ENCODE assay signal across 8 cellular contexts in the genomic region with DNA sequence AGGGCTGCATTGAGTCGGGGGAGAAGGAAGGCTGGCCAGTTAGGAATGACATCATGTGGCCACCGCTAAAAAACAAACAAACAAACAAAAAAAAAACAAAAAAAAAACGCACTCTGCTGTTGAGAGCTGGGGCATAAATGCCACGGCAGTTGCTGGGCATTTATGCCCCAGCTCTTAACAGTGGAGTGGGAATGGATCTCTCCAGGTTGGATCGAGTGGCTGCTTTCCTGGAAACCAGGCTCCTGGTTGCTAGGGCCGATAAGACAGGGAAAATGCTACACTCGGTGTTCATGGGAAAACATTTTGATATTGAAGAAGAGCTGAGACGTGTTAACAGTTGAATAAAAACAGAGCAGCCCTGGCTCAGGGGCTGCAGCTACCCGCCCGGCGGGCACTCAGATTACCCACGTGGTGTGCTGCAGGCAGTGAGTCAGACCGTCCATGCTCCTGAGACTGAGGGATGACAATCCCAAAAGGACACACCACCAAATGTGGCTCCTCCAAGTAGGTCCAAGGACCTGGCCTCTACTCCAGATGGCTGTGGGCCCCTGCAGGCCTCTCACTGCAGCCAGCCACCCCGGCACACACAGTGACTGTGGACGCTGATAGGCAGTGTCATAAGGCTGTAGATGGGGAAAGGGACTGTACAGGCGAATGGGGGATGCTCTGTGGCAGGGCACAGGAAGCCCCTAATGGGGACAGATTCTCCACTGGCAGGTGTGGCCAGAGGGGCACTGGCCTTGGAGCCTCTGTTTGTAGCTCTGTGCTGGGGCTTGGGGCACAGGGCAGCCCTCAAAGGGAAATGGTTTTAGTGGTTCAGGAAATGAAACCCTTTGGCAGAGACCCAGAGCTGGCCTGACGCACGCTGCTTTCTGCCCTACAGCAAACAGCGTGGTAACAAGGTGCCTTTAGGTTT.
DNase-seq lines count a peak whose midpoint lies in the region; ATAC-seq and TF ChIP-seq lines count a peak whose summit lies in the region.

No MANE protein-coding gene starts in this region.

- peak overlapping the region; percentile 67 for H3K4me2 ChIP-seq in KMS-11

- DNase-seq in GM10248 (ENCODE audit: extremely low spot score), result peak; percentile 56
- peak; percentile 84 for DNase-seq in UCSD-AML1 (lab: John Stamatoyannopoulos, UW; ENCODE audit: unreplicated experiment)
- no peak for DNase-seq in left lobe of liver (ENCODE audit: low spot score)
- no peak for DNase-seq in HCEC 1CT
- DNase-seq in HuH-7.5 (ENCODE audit: low spot score), result no peak

- H3K4me1 ChIP-seq in KMS-11 (ENCODE audit: low read depth, poor library complexity, severe bottlenecking), result peaks cover 42% of the 10 kb centered on the region

- H4K20me1 ChIP-seq in KMS-11 (ENCODE audit: insufficient read depth), result no peaks in the 10 kb centered on the region

- peak overlapping the region; percentile 77 for H2AFZ ChIP-seq in KMS-11 (ENCODE audit: low read depth)

- H3K4me3 ChIP-seq in KMS-11 (IDR thresholded peaks at IDR 0.05; ENCODE audit: insufficient read depth, low read depth, low read length), result no peak overlapping the region

- TF ChIP-seq CTCF in GM10248 (IDR thresholded peaks at IDR 0.05; ENCODE audit: control extremely low read depth, extremely low read depth, low read depth, missing control alignments) (no peak), KMS-11 (conservative IDR thresholded peaks at IDR 0.05; ENCODE audit: low read depth, low read length) (no peak)

- peak; percentile 61 for ATAC-seq in GM21526 (IDR thresholded peaks at IDR 0.05; ENCODE audit: low FRiP score, unreplicated experiment)
- peak; percentile 55 for ATAC-seq in left lobe of liver
- no peak for ATAC-seq in HG03039 (IDR thresholded peaks at IDR 0.05; ENCODE audit: unreplicated experiment)

- H3K36me3 ChIP-seq in KMS-11 (ENCODE audit: insufficient read depth), result no peaks in the 10 kb centered on the region

- CTCF ChIA-PET in GM10248 (lab: Yijun Ruan, JAX), result interaction anchor here (0.9 to 1.5 kb wide), 4 partner anchors 10 to 68 kb away, joined by 3 to 4 read pairs (median 4); no protein-coding TSS in a partner anchor

- no peaks in the 10 kb centered on the region for H3K79me2 ChIP-seq in KMS-11 (ENCODE audit: insufficient read depth, low read depth)

- no peaks in the 10 kb centered on the region for H3K27me3 ChIP-seq in KMS-11 (ENCODE audit: insufficient read depth, low read depth)

- POLR2A ChIA-PET in GM10248 (lab: Yijun Ruan, JAX), result no interaction called here

- peak overlapping the region; percentile 53; the same call in 1 of the 2 replicates for H3K27ac ChIP-seq in KMS-11

- peak overlapping the region; percentile 19; the same call in 1 of the 2 replicates for H3K9ac ChIP-seq in KMS-11

Comparison
In these comparisons a context has a peak if more than half of its experiments do, and no peak if none do; other contexts are left out.
1. DNase-seq: peak in GM10248 (single experiment) and UCSD-AML1 (single experiment); none in left lobe of liver (single experiment), HCEC 1CT (single experiment) and HuH-7.5 (single experiment).